ENCODE assay signal across 8 cellular contexts in genomic region chr1:21262282-21263051, GRCh38. TPM values are rescaled to one million over a fixed set of nuclear protein-coding genes. Genes with fewer than 3 reads are reported as not detected.
A peak's percentile ranks its signal among the peaks of the same experiment; 100 is the strongest.
DNase-seq lines count a peak whose midpoint lies in the region; FAIRE-seq and TF ChIP-seq lines count a peak whose summit lies in the region.

No MANE protein-coding gene starts in this region.

- H3K9me3 ChIP-seq in HUES48 (ENCODE audit: control insufficient read depth, insufficient read depth, low read length), result no peaks in the 10 kb centered on the region
- H3K9me3 ChIP-seq in skeletal muscle tissue (ENCODE audit: control insufficient read depth in 3 of 3, low read length in 3 of 3), result no peaks in the 10 kb centered on the region

- POLR2A ChIA-PET in AG04449 (lab: Yijun Ruan, JAX), result interaction anchor here (0.6 to 2.0 kb wide), 10 partner anchors 8 to 106 kb away, joined by 3 to 10 read pairs (median 4); no protein-coding TSS in a partner anchor

- DNase-seq in AG04449 (ENCODE audit: low read depth, low spot score) (no peak), astrocyte of the hippocampus (ENCODE audit: low read depth, low spot score) (peak; percentile 94), 8988T (no peak), cerebellar nuclear complex (lab: John Stamatoyannopoulos, UW) (no peak), NK-92 (lab: John Stamatoyannopoulos, UW; ENCODE audit: unreplicated experiment) (no peak)

- H3K27me3 ChIP-seq in HUES48 (ENCODE audit: control insufficient read depth, insufficient read depth, low read length), result no peaks in the 10 kb centered on the region
- peaks cover 0 to 4% (median 0%) of the 10 kb centered on the region in 3 donors for H3K27me3 ChIP-seq in skeletal muscle tissue (ENCODE audit: control insufficient read depth in 3 of 3, insufficient read depth in 3 of 3, low read length in 3 of 3)

- CTCF ChIA-PET in AG04449 (lab: Yijun Ruan, JAX), result interaction anchor here (0.7 to 5.2 kb wide), 12 partner anchors 8 to 107 kb away, joined by 3 to 34 read pairs (median 10); no protein-coding TSS in a partner anchor

- H3K4me3 ChIP-seq in AG04449 (ENCODE audit: low read depth, low read length), result peak overlapping the region; percentile 15; the same call in 1 of the 2 replicates
- no peak overlapping the region for H3K4me3 ChIP-seq in HUES48 (ENCODE audit: low read depth, low read length)
- no peak overlapping the region for H3K4me3 ChIP-seq in skeletal muscle tissue (ENCODE audit: low read length in 3 of 3)

- H3K27ac ChIP-seq in HUES48 (ENCODE audit: low read depth, low read length) (peak overlapping the region; percentile 73), skeletal muscle tissue (ENCODE audit: low read depth, low read length) (peak overlapping the region; percentile 87)

- H3K9ac ChIP-seq in HUES48 (ENCODE audit: low read depth, low read length) (0 out of 2 replicates have a peak overlapping the region, but pooled peaks have one; percentile 18), skeletal muscle tissue (ENCODE audit: low read depth in 1 of 3, low read length in 3 of 3) (peak overlapping the region; percentile 52 to 64 (median 57))

- 0 out of 2 replicates have a peak, but pooled peaks cover 10% of the 10 kb centered on the region for H3K4me1 ChIP-seq in HUES48 (ENCODE audit: control insufficient read depth, insufficient read depth, low read length)
- peaks cover 28 to 34% (median 33%) of the 10 kb centered on the region in 3 donors for H3K4me1 ChIP-seq in skeletal muscle tissue (ENCODE audit: control insufficient read depth in 3 of 3, insufficient read depth in 3 of 3, low read length in 3 of 3)

- peaks cover under 1% of the 10 kb centered on the region; the same call in 1 of the 2 replicates for H3K36me3 ChIP-seq in HUES48 (ENCODE audit: control insufficient read depth, insufficient read depth, low read length)
- H3K36me3 ChIP-seq in skeletal muscle tissue (ENCODE audit: control insufficient read depth in 3 of 3, insufficient read depth in 3 of 3, low read length in 3 of 3), result peaks cover 3 to 12% (median 11%) of the 10 kb centered on the region in 3 donors

- peak; percentile 30 for FAIRE-seq in islet of Langerhans (lab: Jason Lieb, UNC)

- no peak for TF ChIP-seq CTCF in AG04449 (IDR thresholded peaks at IDR 0.05; ENCODE audit: insufficient read depth, low read length, missing control alignments)

RNA-seq across cellular contexts. Expression of gene ECE1, which starts 27.8 kb away (rescaled TPM):
- 25.6 TPM for total RNA-seq in skeletal muscle tissue
